Comparison of ENCODE assay signal across 9 cellular contexts in genomic region chr7:116064179-116064578, GRCh38. TPM values are rescaled to one million over a fixed set of nuclear protein-coding genes. Genes with fewer than 3 reads are reported as not detected.
"Had no signal": no experiment of that assay in that cellular context is flagged by ENCODE, and none has a peak within 500 bp of the region (broad histone marks: within the 10 kb centered on the region; RNA-seq: fewer than 3 reads in every experiment).

No MANE protein-coding gene starts in this region.

- H3K27me3 Mint-ChIP-seq: IgD-negative memory B cell had no signal

- H3K36me3 Mint-ChIP-seq: IgD-negative memory B cell had no signal

- ATAC-seq: HCT116 had no signal

- DNase-seq: GM23248, GOT3, H7, HFFc6, KBM-7 had no signal

- FAIRE-seq: HTR-8/SVneo had no signal

- H3K4me3 Mint-ChIP-seq: HFFc6, IgD-negative memory B cell had no signal

- H3K27ac Mint-ChIP-seq: HFFc6, IgD-negative memory B cell had no signal

- H3K9me3 Mint-ChIP-seq: HFFc6, IgD-negative memory B cell had no signal

RNA-seq across cellular contexts. Expression of gene TFEC, which starts 33.6 kb away (rescaled TPM):
- total RNA-seq: GM23248, H7, HT-29 had no signal
